ENCODE assay signal across 15 cellular contexts in the genomic region with DNA sequence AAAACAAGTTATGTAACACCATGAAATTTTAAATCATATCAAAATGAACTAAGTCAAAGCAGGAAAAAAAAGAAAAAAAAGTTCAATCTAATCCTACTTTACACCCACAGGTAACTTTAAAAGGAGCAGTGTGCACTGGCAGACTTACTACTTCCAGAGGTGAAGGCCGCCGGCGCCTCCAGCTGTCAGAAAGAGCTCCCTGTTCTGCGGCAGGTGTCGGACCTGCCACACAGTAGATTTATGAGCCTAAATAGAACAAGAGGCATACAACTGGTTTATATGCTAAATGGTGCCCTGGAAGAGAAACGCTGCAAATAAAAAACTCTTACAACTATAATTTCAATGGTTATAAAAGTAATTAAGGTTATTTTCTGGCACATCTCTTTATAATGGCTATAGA.
"Had no signal": no experiment of that assay in that cellular context is flagged by ENCODE, and none has a peak within 500 bp of the region (broad histone marks: within the 10 kb centered on the region; RNA-seq: fewer than 3 reads in every experiment).

No MANE protein-coding gene starts in this region.

- H3K27ac ChIP-seq: esophagus squamous epithelium, lower lobe of right lung, tibial artery, vagina had no signal

- H3K27me3 Mint-ChIP-seq: activated naive CD8-positive, alpha-beta T cell; dendritic cell treated with granulocyte-macrophage colony-stimulating factor and Interleukin-4, amounts not matched to agents 40 ng/mL and 50 ng/mL, for 4 days; natural killer cell treated with Interleukin-12 subunit alpha and Interleukin-12 subunit beta and Interleukin-15 and Interleukin-18, amount 100 ng/mL, for 72 hours; T-helper 17 cell had no signal

- H3K9me3 ChIP-seq: esophagus squamous epithelium, lower lobe of right lung, tibial artery, vagina had no signal

- H3K27me3 ChIP-seq: esophagus squamous epithelium, tibial artery, vagina had no signal

- H3K27ac Mint-ChIP-seq: activated naive CD8-positive, alpha-beta T cell; dendritic cell treated with granulocyte-macrophage colony-stimulating factor and Interleukin-4, amounts not matched to agents 40 ng/mL and 50 ng/mL, for 4 days; natural killer cell treated with Interleukin-12 subunit alpha and Interleukin-12 subunit beta and Interleukin-15 and Interleukin-18, amount 100 ng/mL, for 72 hours had no signal

- H3K4me3 Mint-ChIP-seq: activated naive CD8-positive, alpha-beta T cell; dendritic cell treated with granulocyte-macrophage colony-stimulating factor and Interleukin-4, amounts not matched to agents 40 ng/mL and 50 ng/mL, for 4 days; natural killer cell treated with Interleukin-12 subunit alpha and Interleukin-12 subunit beta and Interleukin-15 and Interleukin-18, amount 100 ng/mL, for 72 hours; T-helper 17 cell had no signal

- H3K4me1 ChIP-seq: esophagus squamous epithelium, lower lobe of right lung, tibial artery, vagina had no signal

- ATAC-seq: lower lobe of right lung; natural killer cell treated with Interleukin-12 subunit alpha and Interleukin-12 subunit beta and Interleukin-15 and Interleukin-18, amount 100 ng/mL, for 72 hours; T-helper 17 cell had no signal

- DNase-seq: activated CD4-positive, alpha-beta T cell treated with anti-CD3 and anti-CD28 coated beads, Interleukin-2, amount 50 U/mL, for 4 hours; amniotic stem cell; effector CD8-positive, alpha-beta T cell; esophagus squamous epithelium; lower lobe of right lung; stimulated activated CD4-positive, alpha-beta T cell treated with anti-CD3 and anti-CD28 coated beads, Interleukin-12 subunit alpha, Interleukin-12 subunit beta, amount 100 ng/mL, for 4 hours; stimulated activated CD4-positive, alpha-beta T cell treated with anti-CD3 and anti-CD28 coated beads, Interleukin-1b, Interleukin-23, amount 100 ng/mL, for 48 hours; stimulated activated CD8-positive, alpha-beta memory T cell treated with anti-CD3 and anti-CD28 coated beads, Interleukin-4, amount 100 ng/mL, for 48 hours; stimulated activated naive CD4-positive, alpha-beta T cell; T-helper 17 cell; tibial artery had no signal

- H3K4me3 ChIP-seq: esophagus squamous epithelium, lower lobe of right lung, tibial artery, vagina had no signal

- H3K9me3 Mint-ChIP-seq: dendritic cell treated with granulocyte-macrophage colony-stimulating factor and Interleukin-4, amounts not matched to agents 40 ng/mL and 50 ng/mL, for 4 days; natural killer cell treated with Interleukin-12 subunit alpha and Interleukin-12 subunit beta and Interleukin-15 and Interleukin-18, amount 100 ng/mL, for 72 hours had no signal
